In genomic region chr1:57872913-57873312, GRCh38 we compare ENCODE assay signal across 9 cellular contexts.
"Had no signal": no experiment of that assay in that cellular context is flagged by ENCODE, and none has a peak within 500 bp of the region (broad histone marks: within the 10 kb centered on the region; RNA-seq: fewer than 3 reads in every experiment).

No MANE protein-coding gene starts in this region.

- H3K4me1 ChIP-seq: HAP-1 had no signal

- H3K36me3 ChIP-seq: HAP-1 had no signal

- H3K4me3 ChIP-seq: GM23248, GM23338, HAP-1 had no signal

- H3K4me2 ChIP-seq: GM23338 had no signal

- H3K9ac ChIP-seq: GM23248 had no signal

- H3K9me3 ChIP-seq: HAP-1 had no signal

- H3K27ac ChIP-seq: GM23248 had no signal

- DNase-seq: GM23248, GOT3, H7, H9, HCEC 1CT, HFFc6 had no signal

- H2AFZ ChIP-seq: GM23248, GM23338 had no signal

- ATAC-seq: GM23338, HCT116 had no signal
